ENCODE assay signal across 1 cellular context in genomic region chr7:140049339-140050024, GRCh38.
TF ChIP-seq lines count a peak whose summit lies in the region.

No MANE protein-coding gene starts in this region.

TF ChIP-seq in HepG2, 621 proteins besides CTCF, POLR2A, EP300 and RAD21 (continued from another document and continues in another):
- no peak for TF ChIP-seq ZXDC (CRISPR knock-in tag; IDR thresholded peaks at IDR 0.05)
- TF ChIP-seq, protein P1, sequence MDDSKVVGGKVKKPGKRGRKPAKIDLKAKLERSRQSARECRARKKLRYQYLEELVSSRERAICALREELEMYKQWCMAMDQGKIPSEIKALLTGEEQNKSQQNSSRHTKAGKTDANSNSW (CRISPR knock-in tag; IDR thresholded peaks at IDR 0.05; ENCODE audit: borderline replicate concordance): no peak
- no peak for TF ChIP-seq GTF3A (CRISPR knock-in tag; conservative IDR thresholded peaks at IDR 0.05)
- peak; percentile 87; the same call in 1 of the 2 replicates for TF ChIP-seq ESRRA (CRISPR knock-in tag; IDR thresholded peaks at IDR 0.05; ENCODE audit: low read depth)
- TF ChIP-seq, protein P2, sequence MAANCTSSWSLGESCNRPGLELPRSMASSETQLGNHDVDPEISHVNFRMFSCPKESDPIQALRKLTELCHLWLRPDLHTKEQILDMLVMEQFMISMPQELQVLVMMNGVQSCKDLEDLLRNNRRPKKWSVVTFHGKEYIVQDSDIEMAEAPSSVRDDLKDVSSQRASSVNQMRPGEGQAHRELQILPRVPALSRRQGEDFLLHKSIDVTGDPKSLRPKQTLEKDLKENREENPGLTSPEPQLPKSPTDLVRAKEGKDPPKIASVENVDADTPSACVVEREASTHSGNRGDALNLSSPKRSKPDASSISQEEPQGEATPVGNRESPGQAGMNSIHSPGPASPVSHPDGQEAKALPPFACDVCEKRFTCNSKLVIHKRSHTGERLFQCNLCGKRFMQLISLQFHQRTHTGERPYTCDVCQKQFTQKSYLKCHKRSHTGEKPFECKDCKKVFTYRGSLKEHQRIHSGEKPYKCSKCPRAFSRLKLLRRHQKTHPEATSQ (CRISPR knock-in tag; IDR thresholded peaks at IDR 0.05; ENCODE audit: borderline replicate concordance): peak; percentile 89; the same call in 1 of the 2 replicates
- TF ChIP-seq STAT6 (CRISPR knock-in tag; IDR thresholded peaks at IDR 0.05; ENCODE audit: borderline replicate concordance): 0 out of 2 replicates have a peak, but pooled peaks have one; percentile 55
- 0 out of 2 replicates have a peak, but pooled peaks have one; percentile 24 for TF ChIP-seq ZNF644 (CRISPR knock-in tag; IDR thresholded peaks at IDR 0.05; ENCODE audit: low read depth)
- TF ChIP-seq SALL1 (CRISPR knock-in tag; IDR thresholded peaks at IDR 0.05): peak; percentile 97
- TF ChIP-seq ZSCAN29 (CRISPR knock-in tag; conservative IDR thresholded peaks at IDR 0.05): peak; percentile 79; the same call in 1 of the 2 replicates
- TF ChIP-seq, protein P3, sequence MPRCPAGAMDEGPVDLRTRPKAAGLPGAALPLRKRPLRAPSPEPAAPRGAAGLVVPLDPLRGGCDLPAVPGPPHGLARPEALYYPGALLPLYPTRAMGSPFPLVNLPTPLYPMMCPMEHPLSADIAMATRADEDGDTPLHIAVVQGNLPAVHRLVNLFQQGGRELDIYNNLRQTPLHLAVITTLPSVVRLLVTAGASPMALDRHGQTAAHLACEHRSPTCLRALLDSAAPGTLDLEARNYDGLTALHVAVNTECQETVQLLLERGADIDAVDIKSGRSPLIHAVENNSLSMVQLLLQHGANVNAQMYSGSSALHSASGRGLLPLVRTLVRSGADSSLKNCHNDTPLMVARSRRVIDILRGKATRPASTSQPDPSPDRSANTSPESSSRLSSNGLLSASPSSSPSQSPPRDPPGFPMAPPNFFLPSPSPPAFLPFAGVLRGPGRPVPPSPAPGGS (CRISPR knock-in tag; IDR thresholded peaks at IDR 0.05): peak; percentile 49; the same call in 1 of the 2 replicates
- no peak for TF ChIP-seq ZNF660 (CRISPR knock-in tag; IDR thresholded peaks at IDR 0.05; ENCODE audit: borderline replicate concordance, low read depth)
- TF ChIP-seq ZNF230 (CRISPR knock-in tag; IDR thresholded peaks at IDR 0.05): 0 out of 2 replicates have a peak, but pooled peaks have one; percentile 21
- TF ChIP-seq SSRP1 (CRISPR knock-in tag; IDR thresholded peaks at IDR 0.05): peak; percentile 58; the same call in 1 of the 2 replicates
- TF ChIP-seq POLR2G (IDR thresholded peaks at IDR 0.05; ENCODE audit: low read depth, low read length): peak; percentile 49; the same call in 1 of the 2 replicates
- 0 out of 2 replicates have a peak, but pooled peaks have one; percentile 53 for TF ChIP-seq DRAP1 (CRISPR knock-in tag; IDR thresholded peaks at IDR 0.05)
- TF ChIP-seq GATAD1 (CRISPR knock-in tag; IDR thresholded peaks at IDR 0.05): peak; percentile 66
- peak; percentile 77 for TF ChIP-seq SALL2 (CRISPR knock-in tag; IDR thresholded peaks at IDR 0.05)
- 0 out of 2 replicates have a peak, but pooled peaks have one; percentile 39 for TF ChIP-seq SMYD3 (CRISPR knock-in tag; IDR thresholded peaks at IDR 0.05)
- TF ChIP-seq ZMYM4 (CRISPR knock-in tag; IDR thresholded peaks at IDR 0.05): peak; percentile 90
- TF ChIP-seq ZNF564 (CRISPR knock-in tag; IDR thresholded peaks at IDR 0.05): no peak
- peak; percentile 91; the same call in 1 of the 2 replicates for TF ChIP-seq FOXK1 (CRISPR knock-in tag; IDR thresholded peaks at IDR 0.05; ENCODE audit: borderline replicate concordance, low read depth)
- peak; percentile 98 for TF ChIP-seq ERF (CRISPR knock-in tag; IDR thresholded peaks at IDR 0.05)
- TF ChIP-seq ZNF720 (CRISPR knock-in tag; IDR thresholded peaks at IDR 0.05): no peak
- TF ChIP-seq KAT7 (CRISPR knock-in tag; IDR thresholded peaks at IDR 0.05; ENCODE audit: borderline replicate concordance): peak; percentile 60; the same call in 1 of the 2 replicates
- TF ChIP-seq HMG20B (CRISPR knock-in tag; conservative IDR thresholded peaks at IDR 0.05): peak; percentile 93
- TF ChIP-seq HCFC1 (IDR thresholded peaks at IDR 0.05; ENCODE audit: low read depth, low read length): no peak
- TF ChIP-seq TAF15 (IDR thresholded peaks at IDR 0.05; ENCODE audit: low read depth, low read length, poor library complexity, severe bottlenecking): no peak
- no peak for TF ChIP-seq ISX (CRISPR knock-in tag; conservative IDR thresholded peaks at IDR 0.05)
- TF ChIP-seq ZNF569 (CRISPR knock-in tag; IDR thresholded peaks at IDR 0.05; ENCODE audit: borderline replicate concordance): no peak
- no peak for TF ChIP-seq ZNF737 (CRISPR knock-in tag; IDR thresholded peaks at IDR 0.05; ENCODE audit: borderline replicate concordance)
- TF ChIP-seq RFX1 (IDR thresholded peaks at IDR 0.05): no peak
- TF ChIP-seq ZNF296 (CRISPR knock-in tag; conservative IDR thresholded peaks at IDR 0.05): no peak
- TF ChIP-seq ZFP1 (CRISPR knock-in tag; IDR thresholded peaks at IDR 0.05): peak; percentile 90
- no peak for TF ChIP-seq CBX2 (IDR thresholded peaks at IDR 0.05; ENCODE audit: low read depth, low read length)
- TF ChIP-seq CBX2 (CRISPR knock-in tag; IDR thresholded peaks at IDR 0.05; ENCODE audit: low read depth): no peak
- TF ChIP-seq KDM1A (CRISPR knock-in tag; IDR thresholded peaks at IDR 0.05): peak; percentile 78; the same call in 1 of the 2 replicates
- TF ChIP-seq, protein P4, sequence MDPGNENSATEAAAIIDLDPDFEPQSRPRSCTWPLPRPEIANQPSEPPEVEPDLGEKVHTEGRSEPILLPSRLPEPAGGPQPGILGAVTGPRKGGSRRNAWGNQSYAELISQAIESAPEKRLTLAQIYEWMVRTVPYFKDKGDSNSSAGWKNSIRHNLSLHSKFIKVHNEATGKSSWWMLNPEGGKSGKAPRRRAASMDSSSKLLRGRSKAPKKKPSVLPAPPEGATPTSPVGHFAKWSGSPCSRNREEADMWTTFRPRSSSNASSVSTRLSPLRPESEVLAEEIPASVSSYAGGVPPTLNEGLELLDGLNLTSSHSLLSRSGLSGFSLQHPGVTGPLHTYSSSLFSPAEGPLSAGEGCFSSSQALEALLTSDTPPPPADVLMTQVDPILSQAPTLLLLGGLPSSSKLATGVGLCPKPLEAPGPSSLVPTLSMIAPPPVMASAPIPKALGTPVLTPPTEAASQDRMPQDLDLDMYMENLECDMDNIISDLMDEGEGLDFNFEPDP (CRISPR knock-in tag; conservative IDR thresholded peaks at IDR 0.05): no peak
- TF ChIP-seq SMC3 (IDR thresholded peaks at IDR 0.05; ENCODE audit: low read length): no peak
- no peak for TF ChIP-seq RNF2 (conservative IDR thresholded peaks at IDR 0.05; ENCODE audit: low read depth)
- no peak; the same call in 1 of the 2 replicates for TF ChIP-seq REL (CRISPR knock-in tag; conservative IDR thresholded peaks at IDR 0.05)
- TF ChIP-seq ZNF451 (CRISPR knock-in tag; IDR thresholded peaks at IDR 0.05): no peak
- no peak for TF ChIP-seq PHF20 (CRISPR knock-in tag; IDR thresholded peaks at IDR 0.05)
- TF ChIP-seq, protein P5, sequence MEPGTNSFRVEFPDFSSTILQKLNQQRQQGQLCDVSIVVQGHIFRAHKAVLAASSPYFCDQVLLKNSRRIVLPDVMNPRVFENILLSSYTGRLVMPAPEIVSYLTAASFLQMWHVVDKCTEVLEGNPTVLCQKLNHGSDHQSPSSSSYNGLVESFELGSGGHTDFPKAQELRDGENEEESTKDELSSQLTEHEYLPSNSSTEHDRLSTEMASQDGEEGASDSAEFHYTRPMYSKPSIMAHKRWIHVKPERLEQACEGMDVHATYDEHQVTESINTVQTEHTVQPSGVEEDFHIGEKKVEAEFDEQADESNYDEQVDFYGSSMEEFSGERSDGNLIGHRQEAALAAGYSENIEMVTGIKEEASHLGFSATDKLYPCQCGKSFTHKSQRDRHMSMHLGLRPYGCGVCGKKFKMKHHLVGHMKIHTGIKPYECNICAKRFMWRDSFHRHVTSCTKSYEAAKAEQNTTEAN (CRISPR knock-in tag; conservative IDR thresholded peaks at IDR 0.05): peak; percentile 92; the same call in 1 of the 2 replicates
- TF ChIP-seq ZFX (CRISPR knock-in tag; IDR thresholded peaks at IDR 0.05; ENCODE audit: low read depth): peak; percentile 68
- TF ChIP-seq NFE2L1 (CRISPR knock-in tag; IDR thresholded peaks at IDR 0.05; ENCODE audit: borderline replicate concordance): no peak
- TF ChIP-seq, protein P6, sequence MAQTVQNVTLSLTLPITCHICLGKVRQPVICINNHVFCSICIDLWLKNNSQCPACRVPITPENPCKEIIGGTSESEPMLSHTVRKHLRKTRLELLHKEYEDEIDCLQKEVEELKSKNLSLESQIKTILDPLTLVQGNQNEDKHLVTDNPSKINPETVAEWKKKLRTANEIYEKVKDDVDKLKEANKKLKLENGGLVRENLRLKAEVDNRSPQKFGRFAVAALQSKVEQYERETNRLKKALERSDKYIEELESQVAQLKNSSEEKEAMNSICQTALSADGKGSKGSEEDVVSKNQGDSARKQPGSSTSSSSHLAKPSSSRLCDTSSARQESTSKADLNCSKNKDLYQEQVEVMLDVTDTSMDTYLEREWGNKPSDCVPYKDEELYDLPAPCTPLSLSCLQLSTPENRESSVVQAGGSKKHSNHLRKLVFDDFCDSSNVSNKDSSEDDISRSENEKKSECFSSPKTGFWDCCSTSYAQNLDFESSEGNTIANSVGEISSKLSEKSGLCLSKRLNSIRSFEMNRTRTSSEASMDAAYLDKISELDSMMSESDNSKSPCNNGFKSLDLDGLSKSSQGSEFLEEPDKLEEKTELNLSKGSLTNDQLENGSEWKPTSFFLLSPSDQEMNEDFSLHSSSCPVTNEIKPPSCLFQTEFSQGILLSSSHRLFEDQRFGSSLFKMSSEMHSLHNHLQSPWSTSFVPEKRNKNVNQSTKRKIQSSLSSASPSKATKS (CRISPR knock-in tag; IDR thresholded peaks at IDR 0.05): peak; percentile 57; the same call in 1 of the 2 replicates
- TF ChIP-seq ARNTL (CRISPR knock-in tag; IDR thresholded peaks at IDR 0.05): 0 out of 2 replicates have a peak, but pooled peaks have one; percentile 60
- TF ChIP-seq, protein P7, sequence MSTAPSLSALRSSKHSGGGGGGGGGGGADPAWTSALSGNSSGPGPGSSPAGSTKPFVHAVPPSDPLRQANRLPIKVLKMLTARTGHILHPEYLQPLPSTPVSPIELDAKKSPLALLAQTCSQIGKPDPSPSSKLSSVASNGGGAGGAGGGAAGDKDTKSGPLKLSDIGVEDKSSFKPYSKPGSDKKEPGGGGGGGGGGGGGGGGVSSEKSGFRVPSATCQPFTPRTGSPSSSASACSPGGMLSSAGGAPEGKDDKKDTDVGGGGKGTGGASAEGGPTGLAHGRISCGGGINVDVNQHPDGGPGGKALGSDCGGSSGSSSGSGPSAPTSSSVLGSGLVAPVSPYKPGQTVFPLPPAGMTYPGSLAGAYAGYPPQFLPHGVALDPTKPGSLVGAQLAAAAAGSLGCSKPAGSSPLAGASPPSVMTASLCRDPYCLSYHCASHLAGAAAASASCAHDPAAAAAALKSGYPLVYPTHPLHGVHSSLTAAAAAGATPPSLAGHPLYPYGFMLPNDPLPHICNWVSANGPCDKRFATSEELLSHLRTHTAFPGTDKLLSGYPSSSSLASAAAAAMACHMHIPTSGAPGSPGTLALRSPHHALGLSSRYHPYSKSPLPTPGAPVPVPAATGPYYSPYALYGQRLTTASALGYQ (CRISPR knock-in tag; IDR thresholded peaks at IDR 0.05): peak; percentile 92
- peak; percentile 71; the same call in 1 of the 2 replicates for TF ChIP-seq YEATS2 (CRISPR knock-in tag; IDR thresholded peaks at IDR 0.05; ENCODE audit: borderline replicate concordance)
- TF ChIP-seq FOXC1 (CRISPR knock-in tag; IDR thresholded peaks at IDR 0.05; ENCODE audit: borderline replicate concordance): peak; percentile 80
- peak; percentile 96 for TF ChIP-seq FOXJ3 (CRISPR knock-in tag; IDR thresholded peaks at IDR 0.05; ENCODE audit: borderline replicate concordance)
- peak; percentile 100 for TF ChIP-seq ZNF605 (CRISPR knock-in tag; IDR thresholded peaks at IDR 0.05)
- no peak for TF ChIP-seq MAFF (IDR thresholded peaks at IDR 0.05; ENCODE audit: low read depth, low read length)
- peak; percentile 94 for TF ChIP-seq PPARG (CRISPR knock-in tag; conservative IDR thresholded peaks at IDR 0.05)
- TF ChIP-seq ZNF781 (CRISPR knock-in tag; IDR thresholded peaks at IDR 0.05; ENCODE audit: borderline replicate concordance, not compliant biosample characterization): peak; percentile 42
- TF ChIP-seq ZNF224 (CRISPR knock-in tag; IDR thresholded peaks at IDR 0.05): peak; percentile 61; the same call in 1 of the 2 replicates
- TF ChIP-seq ZNF7 (CRISPR knock-in tag; IDR thresholded peaks at IDR 0.05): no peak
